In the genomic region with DNA sequence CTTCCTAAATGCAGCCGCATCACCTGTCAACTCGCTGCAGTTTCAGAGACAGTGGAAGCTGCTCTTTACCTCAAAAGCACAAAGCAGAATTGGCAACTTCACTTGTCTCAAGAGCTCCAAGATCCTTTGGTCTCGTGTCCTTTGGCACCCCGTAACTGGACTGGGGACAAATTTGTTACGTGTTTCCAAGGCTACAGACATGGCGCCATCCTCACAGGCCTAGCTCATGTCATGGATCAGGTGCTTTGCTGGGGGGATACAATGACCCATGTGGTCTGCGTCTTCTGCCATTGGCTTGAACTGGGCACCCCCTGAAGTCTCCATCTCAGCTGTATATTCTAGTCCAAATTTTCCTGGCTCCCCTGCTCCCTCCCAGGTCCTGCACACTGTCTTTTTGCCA, we compare ENCODE assay signal across 29 cellular contexts. TPM values are rescaled to one million over a fixed set of nuclear protein-coding genes. Genes with fewer than 3 reads are reported as not detected.
A peak's percentile ranks its signal among the peaks of the same experiment; 100 is the strongest.
DNase-seq lines count a peak whose midpoint lies in the region; ATAC-seq and TF ChIP-seq lines count a peak whose summit lies in the region.
"Had no signal": no experiment of that assay in that cellular context is flagged by ENCODE, and none has a peak within 500 bp of the region (broad histone marks: within the 10 kb centered on the region; RNA-seq: fewer than 3 reads in every experiment).

No MANE protein-coding gene starts in this region.

- DNase-seq in right atrium auricular region (ENCODE audit: low spot score) (no peak), Right ventricle myocardium inferior (ENCODE audit: missing footprints) (no peak), caudate nucleus (lab: John Stamatoyannopoulos, UW) (peak in 1 of 61 donors; percentile 45), neural progenitor cell (ENCODE audit: low spot score) (no peak), tibial nerve (ENCODE audit: low spot score in 2 of 2) (no peak), HuH-7.5 (ENCODE audit: low spot score) (no peak), MG63 (no peak)
- DNase-seq: activated CD4-positive, alpha-beta T cell treated with anti-CD3 and anti-CD28 coated beads, Interleukin-2, amount 50 U/mL, for 48 hours; activated naive CD4-positive, alpha-beta T cell treated with anti-CD3 and anti-CD28 coated beads for 36 hours; CD4-positive, alpha-beta T cell; endodermal cell; esophagus squamous epithelium; immature natural killer cell; naive thymus-derived CD4-positive, alpha-beta T cell; NCI-H1092; NCI-H187 treated with DMSO at 0.1 percent for 48 hours; NCI-H526; Peyer's patch; stimulated activated CD4-positive, alpha-beta T cell treated with anti-CD3 and anti-CD28 coated beads, Interleukin-12 subunit alpha, Interleukin-12 subunit beta, amount 100 ng/mL, for 4 hours; stimulated activated CD4-positive, alpha-beta T cell treated with anti-CD3 and anti-CD28 coated beads, Interleukin-4, amount 100 ng/mL, for 24 hours; T-helper 1 cell; uterus had no signal

- no peaks in the 10 kb centered on the region for H3K27me3 ChIP-seq in right atrium auricular region
- no peaks in the 10 kb centered on the region for H3K27me3 ChIP-seq in neural progenitor cell
- no peaks in the 10 kb centered on the region for H3K27me3 ChIP-seq in tibial nerve
- H3K27me3 ChIP-seq in MG63: no peaks in the 10 kb centered on the region
- H3K27me3 ChIP-seq: esophagus squamous epithelium, Peyer's patch, uterus had no signal

- peaks cover 0 to 94% of the 10 kb centered on the region in 2 donors for H3K4me1 ChIP-seq in right atrium auricular region
- peaks cover 27% of the 10 kb centered on the region for H3K4me1 ChIP-seq in neural progenitor cell
- H3K4me1 ChIP-seq in tibial nerve: peaks cover 5 to 100% (median 59%) of the 10 kb centered on the region in 4 donors

- no peak overlapping the region for H3K27ac Mint-ChIP-seq in neural progenitor cell
- H3K27ac Mint-ChIP-seq: activated naive CD4-positive, alpha-beta T cell treated with anti-CD3 and anti-CD28 coated beads for 36 hours; activated T-helper 1 cell treated with anti-CD3 and anti-CD28 coated beads, Interleukin-12 subunit alpha, Interleukin-12 subunit beta, Interleukin-2, Interleukin-4 antibody, amounts not matched to agents 30 ng/mL and 10 ng/mL and 1 ng/mL, durations not matched to agents 14 hours and 24 hours and 36 hours; CD4-positive, alpha-beta T cell; endodermal cell; GM23338; immature natural killer cell; mesothelial cell of epicardium; naive thymus-derived CD4-positive, alpha-beta T cell; stimulated activated effector memory CD8-positive, alpha-beta T cell treated with anti-CD3 and anti-CD28 coated beads, Interleukin-12 subunit alpha, Interleukin-12 subunit beta, amount 100 ng/mL, for 72 hours had no signal

- peaks cover 3% of the 10 kb centered on the region for H3K27me3 Mint-ChIP-seq in neural progenitor cell (ENCODE audit: insufficient read depth, low read depth)
- H3K27me3 Mint-ChIP-seq: CD4-positive, alpha-beta T cell; naive thymus-derived CD4-positive, alpha-beta T cell had no signal

- no peaks in the 10 kb centered on the region for H3K9me3 ChIP-seq in right atrium auricular region
- H3K9me3 ChIP-seq in neural progenitor cell (ENCODE audit: low read depth): no peaks in the 10 kb centered on the region
- H3K9me3 ChIP-seq in tibial nerve: no peaks in the 10 kb centered on the region
- H3K9me3 ChIP-seq in MG63: no peaks in the 10 kb centered on the region
- H3K9me3 ChIP-seq: esophagus squamous epithelium, Peyer's patch, thoracic aorta, uterus had no signal

- no peaks in the 10 kb centered on the region for H3K9me3 Mint-ChIP-seq in neural progenitor cell
- H3K9me3 Mint-ChIP-seq: activated naive CD4-positive, alpha-beta T cell treated with anti-CD3 and anti-CD28 coated beads for 36 hours; activated T-helper 1 cell treated with anti-CD3 and anti-CD28 coated beads, Interleukin-12 subunit alpha, Interleukin-12 subunit beta, Interleukin-2, Interleukin-4 antibody, amounts not matched to agents 30 ng/mL and 10 ng/mL and 1 ng/mL, durations not matched to agents 14 hours and 24 hours and 36 hours; CD4-positive, alpha-beta T cell; endodermal cell; GM23338; immature natural killer cell; mesothelial cell of epicardium; naive thymus-derived CD4-positive, alpha-beta T cell; stimulated activated effector memory CD8-positive, alpha-beta T cell treated with anti-CD3 and anti-CD28 coated beads, Interleukin-12 subunit alpha, Interleukin-12 subunit beta, amount 100 ng/mL, for 72 hours had no signal

- intact Hi-C loops in Right ventricle myocardium inferior (cut with DNase I): loop anchor here (2.0 kb wide), 1 partner anchor 28 kb away; no protein-coding TSS in a partner anchor

- peaks cover 54% of the 10 kb centered on the region for H3K4me1 Mint-ChIP-seq in neural progenitor cell
- H3K4me1 Mint-ChIP-seq: immature natural killer cell; naive thymus-derived CD4-positive, alpha-beta T cell; stimulated activated effector memory CD8-positive, alpha-beta T cell treated with anti-CD3 and anti-CD28 coated beads, Interleukin-12 subunit alpha, Interleukin-12 subunit beta, amount 100 ng/mL, for 72 hours had no signal

- WGBS in tibial nerve, 2 donors: 79 to 81% methylated on average over 7 of the region's 7 CpGs

- peak overlapping the region; percentile 11 for H3K4me3 Mint-ChIP-seq in neural progenitor cell
- H3K4me3 Mint-ChIP-seq: activated naive CD4-positive, alpha-beta T cell treated with anti-CD3 and anti-CD28 coated beads for 36 hours; activated T-helper 1 cell treated with anti-CD3 and anti-CD28 coated beads, Interleukin-12 subunit alpha, Interleukin-12 subunit beta, Interleukin-2, Interleukin-4 antibody, amounts not matched to agents 30 ng/mL and 10 ng/mL and 1 ng/mL, durations not matched to agents 14 hours and 24 hours and 36 hours; CD4-positive, alpha-beta T cell; endodermal cell; GM23338; immature natural killer cell; mesothelial cell of epicardium; naive thymus-derived CD4-positive, alpha-beta T cell; stimulated activated effector memory CD8-positive, alpha-beta T cell treated with anti-CD3 and anti-CD28 coated beads, Interleukin-12 subunit alpha, Interleukin-12 subunit beta, amount 100 ng/mL, for 72 hours had no signal

- ATAC-seq in Right ventricle myocardium inferior (no peak), HG03378 (IDR thresholded peaks at IDR 0.05; ENCODE audit: unreplicated experiment) (no peak)
- ATAC-seq: GM23338; left lobe of liver; naive thymus-derived CD4-positive, alpha-beta T cell; stimulated activated effector memory CD8-positive, alpha-beta T cell treated with anti-CD3 and anti-CD28 coated beads, Interleukin-12 subunit alpha, Interleukin-12 subunit beta, amount 100 ng/mL, for 72 hours had no signal

- H3K4me3 ChIP-seq in right atrium auricular region (no peak overlapping the region), neural progenitor cell (no peak overlapping the region), tibial nerve (no peak overlapping the region), MG63 (no peak overlapping the region)
- H3K4me3 ChIP-seq: esophagus squamous epithelium, GM23338, Peyer's patch, thoracic aorta, uterus had no signal

- no peak for TF ChIP-seq EP300 in tibial nerve (IDR thresholded peaks at IDR 0.05)

- no peak for TF ChIP-seq POLR2A in tibial nerve (IDR thresholded peaks at IDR 0.05)

- H3K4me2 ChIP-seq in neural progenitor cell: no peak overlapping the region
- H3K4me2 ChIP-seq: GM23338 had no signal

- TF ChIP-seq CTCF in right atrium auricular region (IDR thresholded peaks at IDR 0.05): no peak
- no peak for TF ChIP-seq CTCF in neural progenitor cell (IDR thresholded peaks at IDR 0.05)
- no peak for TF ChIP-seq CTCF in tibial nerve (IDR thresholded peaks at IDR 0.05)

- no peaks in the 10 kb centered on the region for H3F3A ChIP-seq in neural progenitor cell (ENCODE audit: low read depth)

- H4K20me1 ChIP-seq in neural progenitor cell (ENCODE audit: low read depth): no peaks in the 10 kb centered on the region

- H3K27ac ChIP-seq in right atrium auricular region (peak overlapping the region; percentile 76 to 78), caudate nucleus (ENCODE audit: low read depth, low read length) (peak overlapping the region; percentile 95), neural progenitor cell (no peak overlapping the region), tibial nerve (peak overlapping the region; percentile 35 to 96 (median 74))
- H3K27ac ChIP-seq: Peyer's patch had no signal

- H3K79me2 ChIP-seq in neural progenitor cell (ENCODE audit: low read depth): no peaks in the 10 kb centered on the region

- peaks cover 9% of the 10 kb centered on the region for H3K36me3 Mint-ChIP-seq in neural progenitor cell
- H3K36me3 Mint-ChIP-seq: immature natural killer cell; naive thymus-derived CD4-positive, alpha-beta T cell had no signal

- no peak overlapping the region for H3K9ac ChIP-seq in neural progenitor cell

- H2AFZ ChIP-seq in neural progenitor cell (replicated peaks): no peak overlapping the region
- H2AFZ ChIP-seq: GM23338 had no signal

- H3K36me3 ChIP-seq in right atrium auricular region (peaks cover 21% of the 10 kb centered on the region), neural progenitor cell (no peaks in the 10 kb centered on the region), tibial nerve (peaks cover 0 to 26% (median 0%) of the 10 kb centered on the region in 3 donors), MG63 (peaks cover 52% of the 10 kb centered on the region)
- H3K36me3 ChIP-seq: Peyer's patch, uterus had no signal

RNA-seq across cellular contexts. Expression of gene CHST3, which starts 48.6 kb away (rescaled TPM):
- total RNA-seq in right atrium auricular region (10 to 100 TPM; 21.3 to 45.4 TPM), Right ventricle myocardium inferior (18.1 TPM), neural progenitor cell (ENCODE audit: low replicate concordance) (9.1 and 11.9 TPM in 2 replicates), tibial nerve (10 to 100 TPM; 41.2 to 56.4 (median 47.4) TPM)
- 14.6 and 21.7 TPM in 2 replicates for total RNA-seq in MG63 (2014; rRNA removed; shearing (Covaris generic); ENCODE audit: low replicate concordance)
- total RNA-seq: CD4-positive, alpha-beta T cell had no signal
